ENCODE assay signal across 8 cellular contexts in genomic region chr17:58006563-58006923, GRCh38. TPM values are rescaled to one million over a fixed set of nuclear protein-coding genes. Genes with fewer than 3 reads are reported as not detected.
DNase-seq lines count a peak whose midpoint lies in the region; ATAC-seq and TF ChIP-seq lines count a peak whose summit lies in the region.

No MANE protein-coding gene starts in this region.

- TF ChIP-seq CTCF in WTC11 (IDR thresholded peaks at IDR 0.05): no peak
- no peak for TF ChIP-seq CTCF in chondrocyte (IDR thresholded peaks at IDR 0.05)

- peak overlapping the region; percentile 98 to 100 (median 99) for H3K27ac Mint-ChIP-seq in CD4-positive, alpha-beta memory T cell
- H3K27ac Mint-ChIP-seq in WTC11 (peak overlapping the region; percentile 100), chondrocyte (ENCODE audit: unreplicated experiment) (peak overlapping the region; percentile 99)

- H3K27ac ChIP-seq in CD4-positive, alpha-beta memory T cell (ENCODE audit: low read depth, low read length): peak overlapping the region; percentile 97

- H3K27me3 Mint-ChIP-seq in CD4-positive, alpha-beta memory T cell: no peaks in the 10 kb centered on the region
- H3K27me3 Mint-ChIP-seq in WTC11 (ENCODE audit: low read depth) (no peaks in the 10 kb centered on the region), chondrocyte (ENCODE audit: low read depth) (no peaks in the 10 kb centered on the region)

- peaks cover 52% of the 10 kb centered on the region for H3K4me1 ChIP-seq in CD4-positive, alpha-beta memory T cell (ENCODE audit: insufficient read depth, low read length)
- peaks cover 25% of the 10 kb centered on the region for H3K4me1 ChIP-seq in HAP-1

- no peaks in the 10 kb centered on the region for H3K9me3 ChIP-seq in CD4-positive, alpha-beta memory T cell (ENCODE audit: control insufficient read depth in 1 of 2, low read length in 2 of 2)
- H3K9me3 ChIP-seq in HAP-1: no peaks in the 10 kb centered on the region; the same call in none of the 2 replicates

- peaks cover 32 to 63% (median 46%) of the 10 kb centered on the region in 4 donors for H3K4me1 Mint-ChIP-seq in CD4-positive, alpha-beta memory T cell
- H3K4me1 Mint-ChIP-seq in WTC11 (peaks cover 49% of the 10 kb centered on the region), chondrocyte (ENCODE audit: low read depth) (peaks cover 49% of the 10 kb centered on the region)

- no peaks in the 10 kb centered on the region for H3K27me3 ChIP-seq in CD4-positive, alpha-beta memory T cell (ENCODE audit: insufficient read depth, low read length)
- no peaks in the 10 kb centered on the region for H3K27me3 ChIP-seq in HAP-1 (ENCODE audit: low read depth)

- H3K36me3 Mint-ChIP-seq in CD4-positive, alpha-beta memory T cell: peaks cover 47 to 61% of the 10 kb centered on the region in 2 donors
- H3K36me3 Mint-ChIP-seq in WTC11 (peaks cover 51% of the 10 kb centered on the region), chondrocyte (ENCODE audit: low read depth) (peaks cover 20% of the 10 kb centered on the region)

- H3K4me3 Mint-ChIP-seq in CD4-positive, alpha-beta memory T cell: peak overlapping the region; percentile 96 to 100 (median 100)
- peak overlapping the region; percentile 100 for H3K4me3 Mint-ChIP-seq in WTC11
- peak overlapping the region; percentile 99 for H3K4me3 Mint-ChIP-seq in chondrocyte (ENCODE audit: unreplicated experiment)

- in situ Hi-C loops in HAP-1 (cut with MboI; ENCODE audit: low sequenced_read_pairs): loop anchor here (10.0 kb wide), 1 partner anchor 108 kb away; no protein-coding TSS in a partner anchor

- ATAC-seq in WTC11: peak; percentile 8
- peak; percentile 65 for ATAC-seq in left colon

- CTCF ChIA-PET in CD4-positive, alpha-beta memory T cell (lab: Charles Lee; ENCODE audit: partially characterized antibody): interaction anchor here (0.8 to 4.4 kb wide), 11 partner anchors 8 to 166 kb away, joined by 3 to 41 read pairs (median 4); partner anchors contain the start of genes MRPS23 and VEZF1
- CTCF ChIA-PET in WTC11 (lab: Charles Lee): interaction anchor here (1.3 to 2.4 kb wide), 5 partner anchors 77 to 173 kb away, joined by 7 to 15 read pairs (median 11); partner anchors contain the start of gene DYNLL2

- DNase-seq in CD4-positive, alpha-beta memory T cell: peak in 2 of 5 donors; percentile 43 to 51
- DNase-seq in HAP-1 (ENCODE audit: low spot score in 2 of 2): peak; percentile 62 to 87
- peak; percentile 44 for DNase-seq in NCI-H2196 (lab: John Stamatoyannopoulos, UW; ENCODE audit: unreplicated experiment)
- peak; percentile 33 for DNase-seq in WTC11 (ENCODE audit: low spot score)
- DNase-seq in chondrocyte (ENCODE audit: low spot score): peak; percentile 93
- peak; percentile 85 to 87 for DNase-seq in left colon
- DNase-seq in stimulated activated CD4-positive, alpha-beta T cell treated with anti-CD3 and anti-CD28 coated beads, Interleukin-2, amount 100 ng/mL, for 24 hours: peak; percentile 79 to 81
- DNase-seq in NCI-H187 treated with DMSO at 0.1 percent for 48 hours (lab: John Stamatoyannopoulos, UW): no peak

- H3K4me3 ChIP-seq in CD4-positive, alpha-beta memory T cell (ENCODE audit: low read length in 2 of 2): peak overlapping the region; percentile 96 to 98
- peak overlapping the region; percentile 96 for H3K4me3 ChIP-seq in HAP-1

- H3K36me3 ChIP-seq in CD4-positive, alpha-beta memory T cell (ENCODE audit: insufficient read depth, low read length): peaks cover 34% of the 10 kb centered on the region
- peaks cover 51% of the 10 kb centered on the region for H3K36me3 ChIP-seq in HAP-1 (replicated peaks)

- intact Hi-C loops in CD4-positive, alpha-beta memory T cell (cut with micrococcal nuclease): loop anchor here (5.0 to 10.0 kb wide), 5 partner anchors 148 to 1174 kb away; partner anchors contain the start of genes AKAP1, C17orf67, DGKE and PRR11
- intact Hi-C loops in left colon (cut with DNase I, micrococcal nuclease): no loop called here

- POLR2A ChIA-PET in CD4-positive, alpha-beta memory T cell (lab: Charles Lee; ENCODE audit: partially characterized antibody): interaction anchor here (0.8 to 2.9 kb wide), 25 partner anchors 10 to 1173 kb away, joined by 3 to 85 read pairs (median 4); partner anchors contain the start of genes AKAP1, C17orf67, DGKE and DYNLL2
- POLR2A ChIA-PET in WTC11 (lab: Charles Lee): interaction anchor here (0.6 to 2.5 kb wide), 12 partner anchors 10 to 157 kb away, joined by 3 to 41 read pairs (median 6); partner anchors contain the start of genes CUEDC1, DYNLL2, MRPS23 and VEZF1

- peaks cover 0 to 4% (median 0%) of the 10 kb centered on the region in 8 donors for H3K9me3 Mint-ChIP-seq in CD4-positive, alpha-beta memory T cell
- H3K9me3 Mint-ChIP-seq in WTC11: no peaks in the 10 kb centered on the region
- no peaks in the 10 kb centered on the region for H3K9me3 Mint-ChIP-seq in chondrocyte (ENCODE audit: low read depth)

TF ChIP-seq in WTC11, 78 proteins besides CTCF, POLR2A, EP300 and RAD21 (continues in another document):
- TF ChIP-seq NFYB (CRISPR knock-in tag; conservative IDR thresholded peaks at IDR 0.05; ENCODE audit: low read depth): no peak
- TF ChIP-seq ZBTB43 (CRISPR knock-in tag; IDR thresholded peaks at IDR 0.05): 0 out of 2 replicates have a peak, but pooled peaks have one; percentile 51
- TF ChIP-seq, protein P1, sequence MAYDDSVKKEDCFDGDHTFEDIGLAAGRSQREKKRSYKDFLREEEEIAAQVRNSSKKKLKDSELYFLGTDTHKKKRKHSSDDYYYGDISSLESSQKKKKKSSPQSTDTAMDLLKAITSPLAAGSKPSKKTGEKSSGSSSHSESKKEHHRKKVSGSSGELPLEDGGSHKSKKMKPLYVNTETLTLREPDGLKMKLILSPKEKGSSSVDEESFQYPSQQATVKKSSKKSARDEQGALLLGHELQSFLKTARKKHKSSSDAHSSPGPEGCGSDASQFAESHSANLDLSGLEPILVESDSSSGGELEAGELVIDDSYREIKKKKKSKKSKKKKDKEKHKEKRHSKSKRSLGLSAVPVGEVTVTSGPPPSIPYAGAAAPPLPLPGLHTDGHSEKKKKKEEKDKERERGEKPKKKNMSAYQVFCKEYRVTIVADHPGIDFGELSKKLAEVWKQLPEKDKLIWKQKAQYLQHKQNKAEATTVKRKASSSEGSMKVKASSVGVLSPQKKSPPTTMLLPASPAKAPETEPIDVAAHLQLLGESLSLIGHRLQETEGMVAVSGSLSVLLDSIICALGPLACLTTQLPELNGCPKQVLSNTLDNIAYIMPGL (CRISPR knock-in tag; IDR thresholded peaks at IDR 0.05): 0 out of 2 replicates have a peak, but pooled peaks have one; percentile 78
- TF ChIP-seq ZNF671 (CRISPR knock-in tag; IDR thresholded peaks at IDR 0.05): no peak
- peak; percentile 58; the same call in 1 of the 2 replicates for TF ChIP-seq ZNF423 (CRISPR knock-in tag; IDR thresholded peaks at IDR 0.05)
- TF ChIP-seq, protein P2, sequence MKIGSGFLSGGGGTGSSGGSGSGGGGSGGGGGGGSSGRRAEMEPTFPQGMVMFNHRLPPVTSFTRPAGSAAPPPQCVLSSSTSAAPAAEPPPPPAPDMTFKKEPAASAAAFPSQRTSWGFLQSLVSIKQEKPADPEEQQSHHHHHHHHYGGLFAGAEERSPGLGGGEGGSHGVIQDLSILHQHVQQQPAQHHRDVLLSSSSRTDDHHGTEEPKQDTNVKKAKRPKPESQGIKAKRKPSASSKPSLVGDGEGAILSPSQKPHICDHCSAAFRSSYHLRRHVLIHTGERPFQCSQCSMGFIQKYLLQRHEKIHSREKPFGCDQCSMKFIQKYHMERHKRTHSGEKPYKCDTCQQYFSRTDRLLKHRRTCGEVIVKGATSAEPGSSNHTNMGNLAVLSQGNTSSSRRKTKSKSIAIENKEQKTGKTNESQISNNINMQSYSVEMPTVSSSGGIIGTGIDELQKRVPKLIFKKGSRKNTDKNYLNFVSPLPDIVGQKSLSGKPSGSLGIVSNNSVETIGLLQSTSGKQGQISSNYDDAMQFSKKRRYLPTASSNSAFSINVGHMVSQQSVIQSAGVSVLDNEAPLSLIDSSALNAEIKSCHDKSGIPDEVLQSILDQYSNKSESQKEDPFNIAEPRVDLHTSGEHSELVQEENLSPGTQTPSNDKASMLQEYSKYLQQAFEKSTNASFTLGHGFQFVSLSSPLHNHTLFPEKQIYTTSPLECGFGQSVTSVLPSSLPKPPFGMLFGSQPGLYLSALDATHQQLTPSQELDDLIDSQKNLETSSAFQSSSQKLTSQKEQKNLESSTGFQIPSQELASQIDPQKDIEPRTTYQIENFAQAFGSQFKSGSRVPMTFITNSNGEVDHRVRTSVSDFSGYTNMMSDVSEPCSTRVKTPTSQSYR (CRISPR knock-in tag; IDR thresholded peaks at IDR 0.05): peak; percentile 77; the same call in 1 of the 2 replicates
- peak; percentile 68; the same call in 1 of the 2 replicates for TF ChIP-seq NFE2L1 (CRISPR knock-in tag; IDR thresholded peaks at IDR 0.05)

RNA-seq across cellular contexts. Expression of gene SRSF1, which starts 0.5 kb away (rescaled TPM):
- total RNA-seq in CD4-positive, alpha-beta memory T cell: 100 to 1,000 TPM; 242 to 257 TPM
- 10 to 100 TPM; 32.4 to 59.3 TPM for polyA plus RNA-seq in CD4-positive, alpha-beta memory T cell
- 349 to 387 TPM (median 366 TPM) in 3 replicates for total RNA-seq in WTC11 (2021)
- total RNA-seq in chondrocyte: 115 to 161 TPM (median 119 TPM) in 3 replicates
- 100 to 1,000 TPM; 148 to 159 TPM for total RNA-seq in left colon

RNA-seq across cellular contexts. Expression of gene VEZF1, which starts 18.5 kb away (rescaled TPM):
- 10 to 100 TPM; 76.0 to 76.6 TPM for total RNA-seq in CD4-positive, alpha-beta memory T cell
- polyA plus RNA-seq in CD4-positive, alpha-beta memory T cell: 10 to 100 TPM; 30.6 to 50.2 TPM
- total RNA-seq in WTC11 (2021) (43.1 to 43.8 TPM (median 43.3 TPM) in 3 replicates), chondrocyte (26.6 to 43.6 TPM (median 39.6 TPM) in 3 replicates), left colon (10 to 100 TPM; 38.9 to 53.3 TPM)

RNA-seq across cellular contexts. Expression of gene CUEDC1, which starts 51.3 kb away (rescaled TPM):
- under 1 TPM; 0.61 to 0.90 TPM for total RNA-seq in CD4-positive, alpha-beta memory T cell
- polyA plus RNA-seq in CD4-positive, alpha-beta memory T cell: not detected
- 6.5 to 12.2 TPM (median 9.4 TPM) in 3 replicates for total RNA-seq in WTC11 (2021)
- total RNA-seq in chondrocyte: 32.9 to 47.7 TPM (median 41.9 TPM) in 3 replicates
- 10 to 100 TPM; 16.5 to 29.6 TPM for total RNA-seq in left colon
